ENCODE assay signal across 21 cellular contexts in genomic region chr3:89845053-89845452, GRCh38.
DNase-seq lines count a peak whose midpoint lies in the region; ATAC-seq, FAIRE-seq and TF ChIP-seq lines count a peak whose summit lies in the region.
"Had no signal": no experiment of that assay in that cellular context is flagged by ENCODE, and none has a peak within 500 bp of the region (broad histone marks: within the 10 kb centered on the region; RNA-seq: fewer than 3 reads in every experiment).

No MANE protein-coding gene starts in this region.

- intact Hi-C loops in A673 (cut with micrococcal nuclease; ENCODE audit: unreplicated experiment), result loop anchor here (10.0 kb wide), 2 partner anchors 60 to 150 kb away; no protein-coding TSS in a partner anchor
- intact Hi-C loops in PC-9 (cut with micrococcal nuclease; ENCODE audit: unreplicated experiment), result no loop called here
- intact Hi-C loops in body of pancreas (cut with DNase I), result no loop called here

- no peaks in the 10 kb centered on the region for H3K9me3 Mint-ChIP-seq in mesothelial cell of epicardium

- peak overlapping the region; percentile 22 for H3K27ac Mint-ChIP-seq in mesothelial cell of epicardium
- H3K27ac Mint-ChIP-seq: B cell; CD4-positive, alpha-beta T cell; CD8-positive, alpha-beta T cell had no signal

- H3K36me3 ChIP-seq in A673 (ENCODE audit: insufficient read depth, low read length, poor library complexity, severe bottlenecking) (no peaks in the 10 kb centered on the region), PC-9 (ENCODE audit: low read depth) (no peaks in the 10 kb centered on the region), body of pancreas (replicated peaks in 1 of 2; ENCODE audit: insufficient read depth in 1 of 2, low read depth in 2 of 2) (no peaks in the 10 kb centered on the region)
- H3K36me3 ChIP-seq: BLaER1 treated with 17β-estradiol and CSF1 and Interleukin-3, amounts not matched to agents 10 nM and 100 nM had no signal

- no peaks in the 10 kb centered on the region for H3K27me3 ChIP-seq in A673 (replicated peaks; ENCODE audit: insufficient read depth, low read depth, low read length, poor library complexity)
- no peaks in the 10 kb centered on the region for H3K27me3 ChIP-seq in PC-9 (ENCODE audit: insufficient read depth, low read depth)
- no peaks in the 10 kb centered on the region for H3K27me3 ChIP-seq in body of pancreas
- H3K27me3 ChIP-seq: BLaER1 treated with 17β-estradiol and CSF1 and Interleukin-3, amounts not matched to agents 10 nM and 100 nM had no signal

- H3K36me3 Mint-ChIP-seq in mesothelial cell of epicardium, result no peaks in the 10 kb centered on the region
- H3K36me3 Mint-ChIP-seq: CD8-positive, alpha-beta T cell had no signal

- no peak for TF ChIP-seq CTCF in A673 (conservative IDR thresholded peaks at IDR 0.05; ENCODE audit: low read depth, low read length)
- TF ChIP-seq CTCF in PC-9 (conservative IDR thresholded peaks at IDR 0.05), result no peak
- no peak for TF ChIP-seq CTCF in mesothelial cell of epicardium (IDR thresholded peaks at IDR 0.05; ENCODE audit: unreplicated experiment)
- no peak for TF ChIP-seq CTCF in body of pancreas (IDR thresholded peaks at IDR 0.05)

- H2AFZ ChIP-seq in PC-9, result 0 out of 2 replicates have a peak overlapping the region, but pooled peaks have one; percentile 8

- WGBS in body of pancreas, 2 donors, result 72 to 75% methylated on average over 1 of the region's 1 CpG

- TF ChIP-seq POLR2A in body of pancreas (IDR thresholded peaks at IDR 0.05) (no peak), GM12891 (IDR thresholded peaks at IDR 0.05; ENCODE audit: low read depth, low read length) (no peak)

- H3K4me3 ChIP-seq in A673 (ENCODE audit: low read depth, low read length, poor library complexity, severe bottlenecking) (no peak overlapping the region), PC-9 (no peak overlapping the region), body of pancreas (no peak overlapping the region)
- H3K4me3 ChIP-seq: BLaER1 treated with 17β-estradiol and CSF1 and Interleukin-3, amounts not matched to agents 10 nM and 100 nM had no signal

- BruUV-seq in A673 (replicated peaks; lab: Mats Ljungman, UMichigan), result no TSS peak
- BruUV-seq in PC-9 (replicated peaks; lab: Mats Ljungman, UMichigan), result no TSS peak

- H4K20me1 ChIP-seq in PC-9 (ENCODE audit: insufficient read depth), result no peaks in the 10 kb centered on the region
- H4K20me1 ChIP-seq: BLaER1 treated with 17β-estradiol and CSF1 and Interleukin-3, amounts not matched to agents 10 nM and 100 nM had no signal

- peak; percentile 88 for DNase-seq in A673 (ENCODE audit: low spot score)
- DNase-seq in PC-9, result no peak
- DNase-seq in mesothelial cell of epicardium (ENCODE audit: low spot score in 2 of 2, unreplicated experiment in 2 of 2), result no peak
- DNase-seq in body of pancreas, result no peak
- no peak for DNase-seq in GM12891 (ENCODE audit: insufficient read length, low spot score)
- DNase-seq: 8988T; AML-193; Caco-2; Calu3; CD4-positive, alpha-beta T cell; CD8-positive, alpha-beta T cell; DMS79 treated with DMSO at 0.1 percent for 48 hours; GF-D8 had no signal

- no peak overlapping the region for H3K27ac ChIP-seq in A673 (ENCODE audit: low read depth, low read length, poor library complexity, severe bottlenecking)
- no peak overlapping the region for H3K27ac ChIP-seq in PC-9
- no peak overlapping the region for H3K27ac ChIP-seq in body of pancreas
- H3K27ac ChIP-seq: BLaER1 treated with 17β-estradiol and CSF1 and Interleukin-3, amounts not matched to agents 10 nM and 100 nM; C4-2B had no signal

- H3K9me3 ChIP-seq in A673 (ENCODE audit: low read depth, low read length, poor library complexity, severe bottlenecking) (no peaks in the 10 kb centered on the region), PC-9 (ENCODE audit: insufficient read depth, low read depth) (no peaks in the 10 kb centered on the region; the same call in 1 of the 2 replicates), body of pancreas (no peaks in the 10 kb centered on the region)
- H3K9me3 ChIP-seq: BLaER1 treated with 17β-estradiol and CSF1 and Interleukin-3, amounts not matched to agents 10 nM and 100 nM; Caco-2 had no signal

- H3F3A ChIP-seq in PC-9 (ENCODE audit: insufficient read depth, low read depth), result no peaks in the 10 kb centered on the region

- no peaks in the 10 kb centered on the region for H3K9me2 ChIP-seq in PC-9 (ENCODE audit: insufficient read depth)

- peaks cover 23% of the 10 kb centered on the region for H3K4me1 Mint-ChIP-seq in mesothelial cell of epicardium
- H3K4me1 Mint-ChIP-seq: B cell had no signal

- no peak for ATAC-seq in body of pancreas
- ATAC-seq: CD8-positive, alpha-beta T cell had no signal

- FAIRE-seq in GM12891 (lab: Jason Lieb, UNC), result no peak
- FAIRE-seq: A204.1, D721Med, G401.6, GM12892, GM18507 had no signal

- CTCF ChIA-PET in A673 (lab: Charles Lee) (no interaction called here), PC-9 (lab: Charles Lee) (no interaction called here)

- no peaks in the 10 kb centered on the region for H3K79me2 ChIP-seq in PC-9 (ENCODE audit: low read depth)

- H3K4me3 Mint-ChIP-seq in mesothelial cell of epicardium, result no peak overlapping the region
- H3K4me3 Mint-ChIP-seq: B cell; CD4-positive, alpha-beta T cell; CD8-positive, alpha-beta T cell had no signal

- H3K4me2 ChIP-seq in PC-9, result no peak overlapping the region
- H3K4me2 ChIP-seq: BLaER1 treated with 17β-estradiol and CSF1 and Interleukin-3, amounts not matched to agents 10 nM and 100 nM had no signal

- POLR2A ChIA-PET in A673 (lab: Charles Lee; ENCODE audit: low non-redundant PET), result no interaction called here
- POLR2A ChIA-PET in PC-9 (lab: Charles Lee; ENCODE audit: unreplicated experiment), result no interaction called here

- peaks cover 30% of the 10 kb centered on the region for H3K4me1 ChIP-seq in A673 (ENCODE audit: insufficient read depth, low read length, poor library complexity, severe bottlenecking)
- no peaks in the 10 kb centered on the region for H3K4me1 ChIP-seq in PC-9 (replicated peaks; ENCODE audit: insufficient read depth)
- H3K4me1 ChIP-seq in body of pancreas, result no peaks in the 10 kb centered on the region
- H3K4me1 ChIP-seq: BLaER1 treated with 17β-estradiol and CSF1 and Interleukin-3, amounts not matched to agents 10 nM and 100 nM; Caco-2 had no signal

- no peaks in the 10 kb centered on the region for H3K27me3 Mint-ChIP-seq in mesothelial cell of epicardium (ENCODE audit: low read depth)
- H3K27me3 Mint-ChIP-seq: B cell; CD4-positive, alpha-beta T cell had no signal

TF ChIP-seq in GM12891, 5 proteins besides CTCF, POLR2A, EP300 and RAD21:
- TF ChIP-seq POU2F2 (IDR thresholded peaks at IDR 0.05; ENCODE audit: low read depth, low read length), result no peak
- TF ChIP-seq SPI1 (IDR thresholded peaks at IDR 0.05; ENCODE audit: low read depth, low read length), result no peak
- TF ChIP-seq POLR2AphosphoS5 (IDR thresholded peaks at IDR 0.05; ENCODE audit: low read depth, low read length), result no peak
- no peak for TF ChIP-seq PAX5 (IDR thresholded peaks at IDR 0.05; ENCODE audit: insufficient read depth, low read length, severe bottlenecking)
- no peak for TF ChIP-seq TAF1 (IDR thresholded peaks at IDR 0.05; ENCODE audit: low read depth, low read length)
